In genomic region chr3:141546586-141546985, GRCh38 we compare ENCODE assay signal across 18 cellular contexts. TPM values are rescaled to one million over a fixed set of nuclear protein-coding genes. Genes with fewer than 3 reads are reported as not detected.
DNase-seq lines count a peak whose midpoint lies in the region; ATAC-seq and TF ChIP-seq lines count a peak whose summit lies in the region.
"Had no signal": no experiment of that assay in that cellular context is flagged by ENCODE, and none has a peak within 500 bp of the region (broad histone marks: within the 10 kb centered on the region; RNA-seq: fewer than 3 reads in every experiment).

No MANE protein-coding gene starts in this region.

- H2AFZ ChIP-seq in smooth muscle cell (ENCODE audit: low read depth), result no peak overlapping the region

- intact Hi-C loops in CD4-positive, alpha-beta T cell (cut with DNase I, micrococcal nuclease), result loop anchor here in 1 of 2 experiments (5.0 kb wide), 1 partner anchor 39 kb away; no protein-coding TSS in a partner anchor
- intact Hi-C loops in CD8-positive, alpha-beta T cell (cut with DNase I, micrococcal nuclease), result no loop called here
- intact Hi-C loops in natural killer cell (cut with micrococcal nuclease), result no loop called here
- intact Hi-C loops in ovary (cut with DNase I), result no loop called here

- peaks cover 6% of the 10 kb centered on the region for H3K36me3 ChIP-seq in CD8-positive, alpha-beta T cell (ENCODE audit: insufficient read depth, low read length)
- H3K36me3 ChIP-seq in ovary, result no peaks in the 10 kb centered on the region
- H3K36me3 ChIP-seq in smooth muscle cell (ENCODE audit: low read depth), result peaks cover 33% of the 10 kb centered on the region
- H3K36me3 ChIP-seq in HAP-1 (replicated peaks), result no peaks in the 10 kb centered on the region

- no peak for DNase-seq in CD4-positive, alpha-beta T cell
- no peak for DNase-seq in CD8-positive, alpha-beta T cell
- DNase-seq in central memory CD8-positive, alpha-beta T cell (ENCODE audit: low spot score in 2 of 2), result no peak
- no peak for DNase-seq in natural killer cell
- no peak for DNase-seq in ovary
- no peak for DNase-seq in smooth muscle cell (lab: John Stamatoyannopoulos, UW; ENCODE audit: unreplicated experiment)
- no peak for DNase-seq in HAP-1 (ENCODE audit: low spot score in 2 of 2)
- DNase-seq: ACHN; DMS79; Karpas-422; NCI-H1105 treated with DMSO at 0.1 percent for 48 hours; NCI-H2029 treated with DMSO at 0.1 percent for 48 hours; NCI-H226; NCI-H510A treated with DMSO at 0.1 percent for 48 hours; NCI-H748 treated with DMSO at 0.1 percent for 48 hours; NK-92 treated with Interleukin-12 subunit alpha and Interleukin-12 subunit beta, amount 100 ng/mL, for 24 hours had no signal

- peaks cover 99% of the 10 kb centered on the region for H3K36me3 Mint-ChIP-seq in CD4-positive, alpha-beta T cell (ENCODE audit: low read depth)
- H3K36me3 Mint-ChIP-seq in CD8-positive, alpha-beta T cell, result peaks cover 87% of the 10 kb centered on the region
- H3K36me3 Mint-ChIP-seq in central memory CD8-positive, alpha-beta T cell (ENCODE audit: insufficient read depth), result peaks cover 36% of the 10 kb centered on the region
- H3K36me3 Mint-ChIP-seq in natural killer cell, result peaks cover 60% of the 10 kb centered on the region

- POLR2A ChIA-PET in CD4-positive, alpha-beta T cell (lab: Charles Lee), result interaction anchor here (0.6 to 1.4 kb wide), 3 partner anchors 48 to 59 kb away, joined by 3 to 7 read pairs (median 3); partner anchors contain the start of gene RASA2
- POLR2A ChIA-PET in CD8-positive, alpha-beta T cell (lab: Charles Lee), result interaction anchor here (1.2 to 7.6 kb wide), 2 partner anchors 59 to 60 kb away, joined by 5 to 61 read pairs; partner anchors contain the start of gene RASA2

- CTCF ChIA-PET in CD4-positive, alpha-beta T cell (lab: Charles Lee), result interaction anchor here (0.7 to 1.5 kb wide), 3 partner anchors 30 to 94 kb away, joined by 3 to 6 read pairs (median 3); no protein-coding TSS in a partner anchor
- CTCF ChIA-PET in CD8-positive, alpha-beta T cell (lab: Charles Lee), result no interaction called here

- H3K4me3 Mint-ChIP-seq in CD4-positive, alpha-beta T cell, result peak overlapping the region; percentile 18
- no peak overlapping the region for H3K4me3 Mint-ChIP-seq in CD8-positive, alpha-beta T cell
- H3K4me3 Mint-ChIP-seq in central memory CD8-positive, alpha-beta T cell, result no peak overlapping the region
- no peak overlapping the region for H3K4me3 Mint-ChIP-seq in natural killer cell

- H3K4me2 ChIP-seq in smooth muscle cell, result no peak overlapping the region

- no peak overlapping the region for H3K9ac ChIP-seq in smooth muscle cell (ENCODE audit: low read depth)
- H3K9ac ChIP-seq: BLaER1 treated with 17β-estradiol and CSF1 and Interleukin-3, amounts not matched to agents 10 nM and 100 nM had no signal

- H3K27me3 Mint-ChIP-seq in CD4-positive, alpha-beta T cell, result no peaks in the 10 kb centered on the region
- H3K27me3 Mint-ChIP-seq in CD8-positive, alpha-beta T cell (ENCODE audit: low read depth), result no peaks in the 10 kb centered on the region
- H3K27me3 Mint-ChIP-seq in central memory CD8-positive, alpha-beta T cell, result no peaks in the 10 kb centered on the region
- no peaks in the 10 kb centered on the region for H3K27me3 Mint-ChIP-seq in natural killer cell (ENCODE audit: low read depth in 2 of 2)

- no peak for TF ChIP-seq POLR2A in ovary (IDR thresholded peaks at IDR 0.05)

- ATAC-seq in CD4-positive, alpha-beta T cell (ENCODE audit: poor library complexity), result no peak
- no peak for ATAC-seq in CD8-positive, alpha-beta T cell
- ATAC-seq in central memory CD8-positive, alpha-beta T cell (replicated peaks; ENCODE audit: extremely low read depth, poor library complexity, severe bottlenecking), result no peak
- no peak for ATAC-seq in natural killer cell

- H3K27ac Mint-ChIP-seq in CD4-positive, alpha-beta T cell, result peak overlapping the region; percentile 28
- peak overlapping the region; percentile 58 for H3K27ac Mint-ChIP-seq in CD8-positive, alpha-beta T cell
- H3K27ac Mint-ChIP-seq in central memory CD8-positive, alpha-beta T cell (ENCODE audit: low read depth), result peak overlapping the region; percentile 63
- H3K27ac Mint-ChIP-seq in natural killer cell, result peak overlapping the region; percentile 82 to 85

- H3K9me3 Mint-ChIP-seq in CD4-positive, alpha-beta T cell, result peaks cover 16% of the 10 kb centered on the region
- peaks cover 21% of the 10 kb centered on the region for H3K9me3 Mint-ChIP-seq in CD8-positive, alpha-beta T cell
- no peaks in the 10 kb centered on the region for H3K9me3 Mint-ChIP-seq in central memory CD8-positive, alpha-beta T cell
- H3K9me3 Mint-ChIP-seq in natural killer cell, result peaks cover 2 to 8% of the 10 kb centered on the region in 2 donors

- no peaks in the 10 kb centered on the region for H3K79me2 ChIP-seq in smooth muscle cell (ENCODE audit: low read depth)

- no peaks in the 10 kb centered on the region for H3K27me3 ChIP-seq in CD4-positive, alpha-beta T cell (ENCODE audit: control insufficient read depth, insufficient read depth, low read length)
- H3K27me3 ChIP-seq in CD8-positive, alpha-beta T cell (ENCODE audit: insufficient read depth, low read length), result no peaks in the 10 kb centered on the region
- H3K27me3 ChIP-seq in ovary (no peaks in the 10 kb centered on the region), smooth muscle cell (ENCODE audit: low read depth) (no peaks in the 10 kb centered on the region), HAP-1 (ENCODE audit: low read depth) (no peaks in the 10 kb centered on the region)
- H3K27me3 ChIP-seq: BLaER1 treated with 17β-estradiol and CSF1 and Interleukin-3, amounts not matched to agents 10 nM and 100 nM; SJSA1 had no signal

- in situ Hi-C loops in HAP-1 (cut with MboI; ENCODE audit: low sequenced_read_pairs), result no loop called here

- TF ChIP-seq CTCF in CD4-positive, alpha-beta T cell (IDR thresholded peaks at IDR 0.05), result no peak
- TF ChIP-seq CTCF in CD8-positive, alpha-beta T cell (IDR thresholded peaks at IDR 0.05), result no peak
- TF ChIP-seq CTCF in natural killer cell (IDR thresholded peaks at IDR 0.05) (no peak), ovary (IDR thresholded peaks at IDR 0.05) (no peak), smooth muscle cell (IDR thresholded peaks at IDR 0.05; ENCODE audit: borderline replicate concordance, insufficient read depth, poor library complexity, severe bottlenecking) (no peak)

- no peak overlapping the region for H3K27ac ChIP-seq in CD4-positive, alpha-beta T cell (ENCODE audit: low read depth, low read length)
- no peak overlapping the region for H3K27ac ChIP-seq in CD8-positive, alpha-beta T cell (ENCODE audit: low read depth, low read length)
- H3K27ac ChIP-seq in ovary (no peak overlapping the region), smooth muscle cell (ENCODE audit: low read depth) (no peak overlapping the region)
- H3K27ac ChIP-seq: SJSA1 had no signal

- peaks cover 32% of the 10 kb centered on the region for H3K4me1 ChIP-seq in CD8-positive, alpha-beta T cell (ENCODE audit: insufficient read depth, low read length)
- H3K4me1 ChIP-seq in ovary (ENCODE audit: insufficient read depth), result no peaks in the 10 kb centered on the region
- no peaks in the 10 kb centered on the region for H3K4me1 ChIP-seq in smooth muscle cell (ENCODE audit: low read depth)
- no peaks in the 10 kb centered on the region for H3K4me1 ChIP-seq in HAP-1
- H3K4me1 ChIP-seq: SJSA1 had no signal

- H3K4me1 Mint-ChIP-seq in CD4-positive, alpha-beta T cell (ENCODE audit: low read depth), result peaks cover 90% of the 10 kb centered on the region
- H3K4me1 Mint-ChIP-seq in CD8-positive, alpha-beta T cell (ENCODE audit: low read depth), result peaks cover 78% of the 10 kb centered on the region
- peaks cover 77% of the 10 kb centered on the region for H3K4me1 Mint-ChIP-seq in central memory CD8-positive, alpha-beta T cell
- H3K4me1 Mint-ChIP-seq in natural killer cell, result peaks cover 77 to 84% of the 10 kb centered on the region in 2 donors

- no peak for TF ChIP-seq EP300 in ovary (IDR thresholded peaks at IDR 0.05)

- 96 to 97% (median 97%) methylated on average over 3 of the region's 3 CpGs for WGBS in ovary, 3 donors
- WGBS in smooth muscle cell (ENCODE audit: low lambda C conversion rate), result 99% methylated on average over 3 of the region's 3 CpGs

- H4K20me1 ChIP-seq in smooth muscle cell (ENCODE audit: low read depth), result no peaks in the 10 kb centered on the region

- no peaks in the 10 kb centered on the region for H3F3A ChIP-seq in smooth muscle cell (ENCODE audit: low read depth)

- no peak overlapping the region for H3K4me3 ChIP-seq in CD8-positive, alpha-beta T cell (ENCODE audit: low read depth, low read length)
- H3K4me3 ChIP-seq in ovary (no peak overlapping the region), smooth muscle cell (no peak overlapping the region), HAP-1 (no peak overlapping the region)
- H3K4me3 ChIP-seq: BLaER1 treated with 17β-estradiol and CSF1 and Interleukin-3, amounts not matched to agents 10 nM and 100 nM; SJSA1 had no signal

- H3K9me3 ChIP-seq in CD4-positive, alpha-beta T cell (ENCODE audit: control insufficient read depth, low read length), result peaks cover 17% of the 10 kb centered on the region
- H3K9me3 ChIP-seq in CD8-positive, alpha-beta T cell (ENCODE audit: low read length), result peaks cover 6% of the 10 kb centered on the region
- H3K9me3 ChIP-seq in ovary (no peaks in the 10 kb centered on the region), smooth muscle cell (replicated peaks; ENCODE audit: low read depth) (peaks cover 10% of the 10 kb centered on the region), HAP-1 (0 out of 2 replicates have a peak, but pooled peaks cover 4% of the 10 kb centered on the region)

RNA-seq across cellular contexts. Expression of gene RASA2, which starts 59.8 kb away (rescaled TPM):
- total RNA-seq in CD4-positive, alpha-beta T cell, result 10 to 100 TPM; 96.1 to 96.4 TPM
- 10 to 100 TPM; 96.3 to 97.4 TPM for total RNA-seq in CD8-positive, alpha-beta T cell
- total RNA-seq in natural killer cell, result 10 to 100 TPM; 93.9 to 99.4 (median 97.0) TPM
- 10 to 100 TPM; 16.7 to 28.1 (median 18.8) TPM for total RNA-seq in ovary
- polyA plus RNA-seq in ovary, result 10 to 100 TPM in 1 of 2 donors, 1 to 10 TPM in 1; 6.9 to 10.2 TPM
- 19.9 and 20.0 TPM in 2 replicates for total RNA-seq in smooth muscle cell
- polyA plus RNA-seq in smooth muscle cell, result 4.9 and 5.5 TPM in 2 replicates

Comparison
In these comparisons a context has a peak if more than half of its experiments do, and no peak if none do; other contexts are left out.
1. H3K27ac Mint-ChIP-seq: peak in every context shown above with its lines; median percentile 84 in natural killer cell; 63 in central memory CD8-positive, alpha-beta T cell; 58 in CD8-positive, alpha-beta T cell; 28 in CD4-positive, alpha-beta T cell.